ENCODE assay signal across 22 cellular contexts in genomic region chr14:34452258-34452822, GRCh38. TPM values are rescaled to one million over a fixed set of nuclear protein-coding genes. Genes with fewer than 3 reads are reported as not detected.
DNase-seq lines count a peak whose midpoint lies in the region; ATAC-seq, FAIRE-seq and TF ChIP-seq lines count a peak whose summit lies in the region.
"Had no signal": no experiment of that assay in that cellular context is flagged by ENCODE, and none has a peak within 500 bp of the region (broad histone marks: within the 10 kb centered on the region; RNA-seq: fewer than 3 reads in every experiment).

No MANE protein-coding gene starts in this region.

- WGBS in smooth muscle cell (ENCODE audit: low lambda C conversion rate), result 53% methylated on average over 1 of the region's 1 CpG

- peak; percentile 50 for DNase-seq in NCI-H2029 (lab: John Stamatoyannopoulos, UW)
- no peak for DNase-seq in NCI-H2029 treated with DMSO at 0.1 percent for 48 hours (lab: John Stamatoyannopoulos, UW)
- peak; percentile 36 for DNase-seq in PC-3
- no peak for DNase-seq in smooth muscle cell (lab: John Stamatoyannopoulos, UW; ENCODE audit: unreplicated experiment)
- no peak for DNase-seq in HTR-8/SVneo (ENCODE audit: insufficient read length, low spot score)
- DNase-seq: CD4-positive, CD25-positive, alpha-beta regulatory T cell; DMS153; GM23248; H7; NCI-H1092; NCI-H1436; NCI-H187; NCI-H2107; NCI-H524; NCI-H82 had no signal

- no peaks in the 10 kb centered on the region for H3K27me3 ChIP-seq in PC-3 (ENCODE audit: low read length)
- no peaks in the 10 kb centered on the region for H3K27me3 ChIP-seq in endocrine pancreas (ENCODE audit: control insufficient read depth, insufficient read depth, low read length)
- no peaks in the 10 kb centered on the region for H3K27me3 ChIP-seq in smooth muscle cell (ENCODE audit: low read depth)
- H3K27me3 ChIP-seq: BLaER1 had no signal

- H3K4me1 ChIP-seq in PC-3 (ENCODE audit: insufficient read depth, low read length) (peaks cover 42% of the 10 kb centered on the region), endocrine pancreas (ENCODE audit: control insufficient read depth, insufficient read depth, low read length) (peaks cover 19% of the 10 kb centered on the region), smooth muscle cell (ENCODE audit: low read depth) (no peaks in the 10 kb centered on the region)
- H3K4me1 ChIP-seq: BLaER1 had no signal

- H3K4me3 ChIP-seq in PC-3 (ENCODE audit: low read length), result no peak overlapping the region
- H3K4me3 ChIP-seq in endocrine pancreas (ENCODE audit: control insufficient read depth, insufficient read depth, low read length), result peak overlapping the region; percentile 8
- no peak overlapping the region for H3K4me3 ChIP-seq in smooth muscle cell
- H3K4me3 ChIP-seq: BLaER1, GM23248 had no signal

- H3K27ac ChIP-seq in PC-3 (ENCODE audit: low read length) (peak overlapping the region; percentile 15; the same call in 1 of the 2 replicates), smooth muscle cell (ENCODE audit: low read depth) (no peak overlapping the region)
- H3K27ac ChIP-seq: BLaER1, GM23248, RWPE1 had no signal

- CTCF ChIA-PET in PC-3 (lab: Charles Lee), result interaction anchor here (1.0 to 1.1 kb wide), 3 partner anchors 9 to 87 kb away, joined by 4 to 9 read pairs (median 5); no protein-coding TSS in a partner anchor

- H3K9me3 ChIP-seq in PC-3 (ENCODE audit: low read length) (no peaks in the 10 kb centered on the region), endocrine pancreas (ENCODE audit: control insufficient read depth, low read length) (no peaks in the 10 kb centered on the region), smooth muscle cell (replicated peaks; ENCODE audit: low read depth) (no peaks in the 10 kb centered on the region)
- H3K9me3 ChIP-seq: BLaER1 had no signal

- TF ChIP-seq CTCF in PC-3 (conservative IDR thresholded peaks at IDR 0.05; ENCODE audit: low read depth, low read length) (no peak), smooth muscle cell (IDR thresholded peaks at IDR 0.05; ENCODE audit: borderline replicate concordance, insufficient read depth, poor library complexity, severe bottlenecking) (no peak)

- H2AFZ ChIP-seq in PC-3 (ENCODE audit: low read length), result no peak overlapping the region
- H2AFZ ChIP-seq in smooth muscle cell (ENCODE audit: low read depth), result no peak overlapping the region
- H2AFZ ChIP-seq: GM23248 had no signal

- no peak for FAIRE-seq in HTR-8/SVneo (lab: Jason Lieb, UNC)
- FAIRE-seq: GM18507 had no signal

- peak overlapping the region; percentile 14; the same call in 1 of the 2 replicates for H3K4me2 ChIP-seq in PC-3 (ENCODE audit: low read length)
- no peak overlapping the region for H3K4me2 ChIP-seq in smooth muscle cell
- H3K4me2 ChIP-seq: BLaER1 had no signal

- intact Hi-C loops in PC-3 (cut with micrococcal nuclease), result loop anchor here (1.0 to 2.0 kb wide), 3 partner anchors 10 to 44 kb away; partner anchors contain the start of gene SPTSSA

- POLR2A ChIA-PET in PC-3 (lab: Charles Lee; ENCODE audit: unreplicated experiment), result no interaction called here

- H4K20me1 ChIP-seq in PC-3 (ENCODE audit: low read length), result peaks cover 25% of the 10 kb centered on the region; the same call in 1 of the 2 replicates
- peaks cover 97% of the 10 kb centered on the region for H4K20me1 ChIP-seq in smooth muscle cell (ENCODE audit: low read depth)

- ATAC-seq in PC-3 (peak; percentile 41), GM18858 (IDR thresholded peaks at IDR 0.05; ENCODE audit: unreplicated experiment) (no peak), HG02840 (IDR thresholded peaks at IDR 0.05; ENCODE audit: low FRiP score, unreplicated experiment) (no peak)
- ATAC-seq: Panc1 had no signal

- H3K79me2 ChIP-seq in PC-3 (ENCODE audit: low read length), result peaks cover 91% of the 10 kb centered on the region
- H3K79me2 ChIP-seq in smooth muscle cell (ENCODE audit: low read depth), result peaks cover 99% of the 10 kb centered on the region

- H3K9ac ChIP-seq in PC-3 (ENCODE audit: low read length), result no peak overlapping the region
- no peak overlapping the region for H3K9ac ChIP-seq in endocrine pancreas (ENCODE audit: control insufficient read depth, insufficient read depth, low read length)
- peak overlapping the region; percentile 11 for H3K9ac ChIP-seq in smooth muscle cell (ENCODE audit: low read depth)
- H3K9ac ChIP-seq: BLaER1, GM23248 had no signal

- no peaks in the 10 kb centered on the region for H3F3A ChIP-seq in PC-3 (ENCODE audit: low read length, unreplicated experiment)
- H3F3A ChIP-seq in smooth muscle cell (ENCODE audit: low read depth), result peaks cover 11% of the 10 kb centered on the region

- no TSS peak for BruUV-seq in PC-3 (replicated peaks; lab: Mats Ljungman, UMichigan)

- H3K36me3 ChIP-seq in PC-3 (ENCODE audit: low read depth, low read length) (peaks cover 17% of the 10 kb centered on the region), endocrine pancreas (ENCODE audit: control insufficient read depth, insufficient read depth, low read length) (no peaks in the 10 kb centered on the region), smooth muscle cell (ENCODE audit: low read depth) (peaks cover 6% of the 10 kb centered on the region)

- no peaks in the 10 kb centered on the region for H3K9me2 ChIP-seq in PC-3 (replicated peaks; ENCODE audit: low read length)

RNA-seq across cellular contexts. Expression of gene SPTSSA, which starts 9.7 kb away (rescaled TPM):
- total RNA-seq in PC-3 (2014; rRNA removed) (8.7 and 14.0 TPM in 2 replicates), smooth muscle cell (23.7 and 28.8 TPM in 2 replicates)
- polyA plus RNA-seq in smooth muscle cell, result 22.8 and 23.9 TPM in 2 replicates

Comparison
In these comparisons a context has a peak if more than half of its experiments do, and no peak if none do; other contexts are left out.
1. DNase-seq: peak in NCI-H2029 (single experiment) and PC-3 (single experiment); none in NCI-H2029 treated with DMSO at 0.1 percent for 48 hours (single experiment), smooth muscle cell (single experiment) and HTR-8/SVneo (single experiment).